Comparison of ENCODE assay signal across 1 cellular context in genomic region chr12:31773223-31773750, GRCh38.
A peak's percentile ranks its signal among the peaks of the same experiment; 100 is the strongest.
TF ChIP-seq lines count a peak whose summit lies in the region.

No MANE protein-coding gene starts in this region.

TF ChIP-seq in HepG2, 621 proteins besides CTCF, POLR2A, EP300 and RAD21 (continued from another document and continues in another):
- TF ChIP-seq MATR3 (CRISPR knock-in tag; IDR thresholded peaks at IDR 0.05) (no peak), HOXA5 (CRISPR knock-in tag; IDR thresholded peaks at IDR 0.05) (peak; percentile 98), U2AF2 (IDR thresholded peaks at IDR 0.05; ENCODE audit: low read depth, low read length) (no peak), ZNF550 (CRISPR knock-in tag; IDR thresholded peaks at IDR 0.05; ENCODE audit: borderline replicate concordance) (no peak), ZNF792 (CRISPR knock-in tag; IDR thresholded peaks at IDR 0.05) (no peak; the same call in 1 of the 2 replicates), TBX2 (CRISPR knock-in tag; IDR thresholded peaks at IDR 0.05; ENCODE audit: borderline replicate concordance) (peak; percentile 96), ZBTB44 (CRISPR knock-in tag; IDR thresholded peaks at IDR 0.05) (no peak), PRDM10 (CRISPR knock-in tag; IDR thresholded peaks at IDR 0.05; ENCODE audit: low read depth) (no peak), ZNF280D (CRISPR knock-in tag; IDR thresholded peaks at IDR 0.05) (peak; percentile 72; the same call in 1 of the 2 replicates), ISL2 (CRISPR knock-in tag; IDR thresholded peaks at IDR 0.05) (peak; percentile 91), ZNF512 (CRISPR knock-in tag; IDR thresholded peaks at IDR 0.05) (peak; percentile 45; the same call in 1 of the 2 replicates), TOE1 (CRISPR knock-in tag; IDR thresholded peaks at IDR 0.05) (no peak), SALL1 (CRISPR knock-in tag; IDR thresholded peaks at IDR 0.05) (peak; percentile 99), KLF11 (CRISPR knock-in tag; IDR thresholded peaks at IDR 0.05) (0 out of 2 replicates have a peak, but pooled peaks have one; percentile 67), ZNF275 (CRISPR knock-in tag; IDR thresholded peaks at IDR 0.05; ENCODE audit: borderline replicate concordance) (no peak), ZNF740 (CRISPR knock-in tag; IDR thresholded peaks at IDR 0.05) (no peak), HES4 (CRISPR knock-in tag; IDR thresholded peaks at IDR 0.05; ENCODE audit: borderline replicate concordance) (no peak), SRSF1 (optimal IDR thresholded peaks at IDR 0.05; ENCODE audit: low read depth, low read length) (no peak), IRX3 (CRISPR knock-in tag; IDR thresholded peaks at IDR 0.05; ENCODE audit: borderline replicate concordance, low read depth) (0 out of 2 replicates have a peak, but pooled peaks have one; percentile 38), ZGPAT (CRISPR knock-in tag; IDR thresholded peaks at IDR 0.05) (peak; percentile 96), ZHX2 (IDR thresholded peaks at IDR 0.05; ENCODE audit: low read depth) (no peak), ZHX2 (CRISPR knock-in tag; IDR thresholded peaks at IDR 0.05; ENCODE audit: borderline replicate concordance) (no peak), ZNF451 (CRISPR knock-in tag; IDR thresholded peaks at IDR 0.05) (no peak), ZNF343 (CRISPR knock-in tag; IDR thresholded peaks at IDR 0.05) (0 out of 2 replicates have a peak, but pooled peaks have one; percentile 40), SNAPC4 (CRISPR knock-in tag; IDR thresholded peaks at IDR 0.05) (no peak), SRSF9 (IDR thresholded peaks at IDR 0.05; ENCODE audit: borderline replicate concordance, insufficient read depth, low read depth, low read length, poor library complexity, severe bottlenecking) (no peak)
